In genomic region chr7:130772456-130772855, GRCh38 we compare ENCODE assay signal across 2 cellular contexts.
TF ChIP-seq lines count a peak whose summit lies in the region.

No MANE protein-coding gene starts in this region.

TF ChIP-seq in K562, 482 proteins besides CTCF, POLR2A, EP300 and RAD21:
- TF ChIP-seq CBX3 (IDR thresholded peaks at IDR 0.05; ENCODE audit: borderline replicate concordance in 1 of 2, low read length in 2 of 2) (0 out of 3 replicates have a peak, but pooled peaks of 1 of the 2 experiments have one; percentile 34), ZNF280A (IDR thresholded peaks at IDR 0.05; ENCODE audit: low read depth, partially characterized antibody) (peak; percentile 46), ZNF431 (CRISPR knock-in tag; IDR thresholded peaks at IDR 0.05) (peak; percentile 98), CBX5 (IDR thresholded peaks at IDR 0.05; ENCODE audit: borderline replicate concordance, low read depth) (0 out of 2 replicates have a peak, but pooled peaks have one; percentile 29)

TF ChIP-seq in HepG2, 621 proteins besides CTCF, POLR2A, EP300 and RAD21:
- TF ChIP-seq ZNF431 (CRISPR knock-in tag; IDR thresholded peaks at IDR 0.05; ENCODE audit: borderline replicate concordance, low read depth), result 0 out of 2 replicates have a peak, but pooled peaks have one; percentile 37
